1 cellular context compared by ENCODE assay signal in genomic region chr21:30439975-30440374, GRCh38.
TF ChIP-seq lines count a peak whose summit lies in the region.

Gene KRTAP15-1, plus strand, starts transcription at chr21:30440275. Its CDS starts 53 bp downstream, at chr21:30440328.

TF ChIP-seq in H1, 55 proteins besides CTCF, POLR2A, EP300 and RAD21 (continued from another document):
- TF ChIP-seq RNF2 (IDR thresholded peaks at IDR 0.05; ENCODE audit: borderline replicate concordance, low read depth, low read length, missing control alignments, poor library complexity, severe bottlenecking): no peak
TF ChIP-seq in H1: peak in this region for 0.
